8 cellular contexts compared by ENCODE assay signal in the genomic region with DNA sequence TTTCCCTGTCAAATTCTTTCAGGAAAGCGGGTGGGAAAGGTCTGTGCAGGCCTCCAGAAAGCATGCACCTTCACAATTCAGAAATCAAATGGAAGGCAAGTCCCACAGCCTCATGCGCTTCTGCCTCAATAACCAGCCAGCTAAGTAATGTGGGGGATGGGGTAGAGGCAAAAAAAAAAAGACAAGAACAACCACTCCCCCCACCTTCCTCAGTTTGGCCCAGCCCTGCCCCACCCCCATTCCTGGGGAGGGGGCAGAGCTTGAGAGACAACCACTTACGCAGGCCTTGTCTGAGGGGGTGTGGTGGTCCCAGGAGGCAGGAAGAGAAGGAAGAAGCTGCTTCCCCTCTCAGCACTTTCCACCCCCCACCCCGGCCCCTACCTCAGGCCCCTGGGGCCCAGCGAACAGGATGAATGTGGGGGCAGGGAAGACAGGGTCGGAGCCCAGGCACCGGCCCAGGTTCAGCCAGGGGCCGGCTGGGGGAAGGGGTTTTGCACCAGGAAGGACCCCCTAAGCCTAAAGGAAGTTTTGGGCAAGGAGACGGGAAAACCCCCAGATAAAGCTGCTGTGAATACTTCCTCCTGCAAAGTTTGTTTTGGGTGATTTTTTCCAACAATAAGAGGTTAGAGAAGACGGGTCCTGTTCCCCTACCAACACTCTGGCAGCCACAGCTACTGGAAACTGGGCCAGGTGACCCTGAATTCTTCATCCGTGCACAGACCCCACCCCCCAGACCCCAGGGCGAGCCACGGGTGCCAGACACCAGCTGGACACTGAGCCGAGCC. TPM values are rescaled to one million over a fixed set of nuclear protein-coding genes. Genes with fewer than 3 reads are reported as not detected.
DNase-seq lines count a peak whose midpoint lies in the region; ATAC-seq and TF ChIP-seq lines count a peak whose summit lies in the region.

No MANE protein-coding gene starts in this region.

- H3K4me3 Mint-ChIP-seq in activated naive CD4-positive, alpha-beta T cell treated with anti-CD3 and anti-CD28 coated beads for 36 hours = peak overlapping the region; percentile 27

- no peak for DNase-seq in activated naive CD4-positive, alpha-beta T cell treated with anti-CD3 and anti-CD28 coated beads for 36 hours
- no peak for DNase-seq in activated naive CD4-positive, alpha-beta T cell treated with anti-CD3 and anti-CD28 coated beads, Interleukin-2, amount 50 U/mL, for 16 hours
- DNase-seq in cardiac fibroblast (ENCODE audit: low read depth in 2 of 2) (peak in 1 of 2 donors; percentile 60), lower leg skin (ENCODE audit: low spot score in 2 of 2) (no peak), upper lobe of left lung (no peak), NCI-H2196 treated with DMSO at 0.1 percent for 48 hours (lab: John Stamatoyannopoulos, UW; ENCODE audit: unreplicated experiment) (no peak), HPDE6-E6E7 (ENCODE audit: extremely low spot score) (no peak)

- no peak for TF ChIP-seq EP300 in upper lobe of left lung (IDR thresholded peaks at IDR 0.05)

- H3K27ac Mint-ChIP-seq in activated naive CD4-positive, alpha-beta T cell treated with anti-CD3 and anti-CD28 coated beads for 36 hours = no peak overlapping the region

- no peak for TF ChIP-seq CTCF in cardiac fibroblast (IDR thresholded peaks at IDR 0.05; ENCODE audit: low read depth, low read length)
- TF ChIP-seq CTCF in lower leg skin (IDR thresholded peaks at IDR 0.05) = no peak
- no peak for TF ChIP-seq CTCF in upper lobe of left lung (IDR thresholded peaks at IDR 0.05)

- H3K27me3 Mint-ChIP-seq in activated naive CD4-positive, alpha-beta T cell treated with anti-CD3 and anti-CD28 coated beads for 36 hours (ENCODE audit: low read depth) = peaks cover 23% of the 10 kb centered on the region

- peaks cover 21% of the 10 kb centered on the region for H3K4me1 Mint-ChIP-seq in activated naive CD4-positive, alpha-beta T cell treated with anti-CD3 and anti-CD28 coated beads for 36 hours (ENCODE audit: low read depth)

- no peaks in the 10 kb centered on the region for H3K27me3 ChIP-seq in upper lobe of left lung

- H3K36me3 Mint-ChIP-seq in activated naive CD4-positive, alpha-beta T cell treated with anti-CD3 and anti-CD28 coated beads for 36 hours (ENCODE audit: low read depth) = no peaks in the 10 kb centered on the region

- WGBS in lower leg skin, 2 donors = 9 to 15% methylated on average over 12 to 14 of the region's 14 CpGs
- WGBS in upper lobe of left lung, 2 donors = 4 to 5% methylated on average over 8 to 13 of the region's 14 CpGs

- ATAC-seq in upper lobe of left lung (ENCODE audit: low FRiP score in 2 of 2) = no peak
- ATAC-seq in GM19467 (IDR thresholded peaks at IDR 0.05; ENCODE audit: unreplicated experiment) = no peak

- H3K4me3 ChIP-seq in cardiac fibroblast (replicated peaks in 1 of 2; ENCODE audit: low read depth in 2 of 2, low read length in 2 of 2) = peak overlapping the region; percentile 75 to 77
- H3K4me3 ChIP-seq in lower leg skin (ENCODE audit: low read depth, poor library complexity, severe bottlenecking) = peak overlapping the region; percentile 53
- H3K4me3 ChIP-seq in upper lobe of left lung = peak overlapping the region; percentile 63 to 80 (median 70)

- no peaks in the 10 kb centered on the region for H3K36me3 ChIP-seq in upper lobe of left lung

- no peaks in the 10 kb centered on the region for H3K9me3 ChIP-seq in upper lobe of left lung

- CTCF ChIA-PET in activated naive CD4-positive, alpha-beta T cell treated with anti-CD3 and anti-CD28 coated beads for 36 hours (lab: Charles Lee) = interaction anchor here (1.5 to 2.0 kb wide), 2 partner anchors 16 to 35 kb away, joined by 4 read pairs; no protein-coding TSS in a partner anchor

- H3K27ac ChIP-seq in upper lobe of left lung = peak overlapping the region; percentile 91 to 96 (median 92)

- peaks cover 46 to 71% (median 58%) of the 10 kb centered on the region in 4 donors for H3K4me1 ChIP-seq in upper lobe of left lung

- no peaks in the 10 kb centered on the region for H3K9me3 Mint-ChIP-seq in activated naive CD4-positive, alpha-beta T cell treated with anti-CD3 and anti-CD28 coated beads for 36 hours

- TF ChIP-seq POLR2A in lower leg skin (IDR thresholded peaks at IDR 0.05) = no peak
- no peak for TF ChIP-seq POLR2A in upper lobe of left lung (IDR thresholded peaks at IDR 0.05)

- intact Hi-C loops in activated naive CD4-positive, alpha-beta T cell treated with anti-CD3 and anti-CD28 coated beads for 36 hours (cut with micrococcal nuclease) = no loop called here
- intact Hi-C loops in lower leg skin (cut with DNase I; ENCODE audit: low total_unique reads) = no loop called here

RNA-seq across cellular contexts. Expression of gene JUP, which starts 1.2 kb away (rescaled TPM):
- total RNA-seq in activated naive CD4-positive, alpha-beta T cell treated with anti-CD3 and anti-CD28 coated beads for 36 hours = under 1 TPM; 0.27 to 0.33 TPM
- total RNA-seq in lower leg skin (1,000 to 10,000 TPM; 1,980 to 2,336 (median 2,116) TPM), upper lobe of left lung (100 to 1,000 TPM; 120 to 241 (median 143) TPM)

RNA-seq across cellular contexts. Expression of gene P3H4, which starts 26.5 kb away (rescaled TPM):
- total RNA-seq in activated naive CD4-positive, alpha-beta T cell treated with anti-CD3 and anti-CD28 coated beads for 36 hours = 1 to 10 TPM; 1.2 to 1.5 TPM
- total RNA-seq in lower leg skin (10 to 100 TPM; 12.8 to 14.5 (median 13.2) TPM), upper lobe of left lung (10 to 100 TPM in 2 of 6 donors, 1 to 10 TPM in 4; 5.8 to 26.2 (median 8.9) TPM)

RNA-seq across cellular contexts. Expression of gene FKBP10, which starts 27.5 kb away (rescaled TPM):
- total RNA-seq in activated naive CD4-positive, alpha-beta T cell treated with anti-CD3 and anti-CD28 coated beads for 36 hours = under 1 TPM in 1 of 2 experiments, not detected in 1; 0.36 TPM
- total RNA-seq in lower leg skin (10 to 100 TPM in 1 of 4 donors, 1 to 10 TPM in 3; 4.2 to 25.4 (median 6.8) TPM), upper lobe of left lung (10 to 100 TPM in 5 of 6 donors, 1 to 10 TPM in 1; 8.9 to 59.7 (median 29.3) TPM)

RNA-seq across cellular contexts. Expression of gene NT5C3B, which starts 50.7 kb away (rescaled TPM):
- total RNA-seq in activated naive CD4-positive, alpha-beta T cell treated with anti-CD3 and anti-CD28 coated beads for 36 hours = 10 to 100 TPM; 25.9 to 28.1 TPM
- total RNA-seq in lower leg skin = 10 to 100 TPM; 17.7 to 35.1 (median 25.9) TPM
- 10 to 100 TPM; 35.1 to 61.8 (median 37.5) TPM for total RNA-seq in upper lobe of left lung

RNA-seq across cellular contexts. Expression of gene HAP1, which starts 50.8 kb away (rescaled TPM):
- total RNA-seq in activated naive CD4-positive, alpha-beta T cell treated with anti-CD3 and anti-CD28 coated beads for 36 hours = not detected
- total RNA-seq in lower leg skin = 1 to 10 TPM in 2 of 4 donors, under 1 TPM in 2; 0.75 to 1.8 (median 1.1) TPM
- total RNA-seq in upper lobe of left lung = 1 to 10 TPM in 1 of 6 donors, under 1 TPM in 3, not detected in 2; 0.14 to 1.0 (median 0.59) TPM

Comparison
In these comparisons a context has a peak if more than half of its experiments do, and no peak if none do; other contexts are left out.
1. RNA of gene JUP, which starts 1.2 kb away (total RNA-seq): 1,980 to 2,336 TPM in lower leg skin and 120 to 241 TPM in upper lobe of left lung; 0.27 to 0.33 TPM in activated naive CD4-positive, alpha-beta T cell treated with anti-CD3 and anti-CD28 coated beads for 36 hours; every median in the first group is over 10 times any median in the second.
2. Peak in every context shown above with its lines, with median percentiles within 50 percentile points of each other: H3K4me3 ChIP-seq.